25 cellular contexts compared by ENCODE assay signal in genomic region chr10:122173766-122174435, GRCh38.
A peak's percentile ranks its signal among the peaks of the same experiment; 100 is the strongest.
DNase-seq lines count a peak whose midpoint lies in the region; ATAC-seq and TF ChIP-seq lines count a peak whose summit lies in the region.
"Had no signal": no experiment of that assay in that cellular context is flagged by ENCODE, and none has a peak within 500 bp of the region (broad histone marks: within the 10 kb centered on the region; RNA-seq: fewer than 3 reads in every experiment).

No MANE protein-coding gene starts in this region.

- H3K4me1 ChIP-seq in left ventricle myocardium inferior (peaks cover 52% of the 10 kb centered on the region), stomach smooth muscle (ENCODE audit: control insufficient read depth, insufficient read depth, low read length) (peaks cover 42% of the 10 kb centered on the region)

- CTCF ChIA-PET in WTC11 (lab: Charles Lee) = interaction anchor here (1.2 to 2.9 kb wide), 2 partner anchors 9 to 11 kb away, joined by 3 to 11 read pairs; no protein-coding TSS in a partner anchor

- H3K9me3 ChIP-seq in left ventricle myocardium inferior (replicated peaks) (no peaks in the 10 kb centered on the region), stomach smooth muscle (ENCODE audit: control insufficient read depth in 2 of 2, low read length in 2 of 2) (no peaks in the 10 kb centered on the region)

- intact Hi-C loops in left ventricle myocardium inferior (cut with micrococcal nuclease) = no loop called here

- in situ Hi-C loops in brain microvascular endothelial cell (cut with HindIII; ENCODE audit: low pct_ligation_motif_present, low sequenced_read_pairs) = no loop called here

- H3K4me3 Mint-ChIP-seq in WTC11 (no peak overlapping the region), nephron progenitor cell (no peak overlapping the region)
- H3K4me3 Mint-ChIP-seq: HFFc6, type B pancreatic cell had no signal

- no peaks in the 10 kb centered on the region for H3K36me3 ChIP-seq in left ventricle myocardium inferior
- H3K36me3 ChIP-seq in stomach smooth muscle (ENCODE audit: control insufficient read depth in 2 of 2, insufficient read depth in 2 of 2, low read length in 2 of 2) = no peaks in the 10 kb centered on the region
- H3K36me3 ChIP-seq in brain microvascular endothelial cell (replicated peaks) = no peaks in the 10 kb centered on the region

- TF ChIP-seq CTCF in WTC11 (IDR thresholded peaks at IDR 0.05) = no peak
- TF ChIP-seq CTCF in left ventricle myocardium inferior (IDR thresholded peaks at IDR 0.05; ENCODE audit: borderline replicate concordance) = no peak
- TF ChIP-seq CTCF in nephron progenitor cell (IDR thresholded peaks at IDR 0.05) = no peak
- TF ChIP-seq CTCF in omental fat pad (IDR thresholded peaks at IDR 0.05) = no peak
- TF ChIP-seq CTCF in brain microvascular endothelial cell (IDR thresholded peaks at IDR 0.05; ENCODE audit: low read depth, low read length, missing control alignments) = no peak

- H3K9me3 Mint-ChIP-seq in WTC11 = no peaks in the 10 kb centered on the region
- H3K9me3 Mint-ChIP-seq in nephron progenitor cell = no peaks in the 10 kb centered on the region
- H3K9me3 Mint-ChIP-seq: HFFc6, type B pancreatic cell had no signal

- POLR2A ChIA-PET in WTC11 (lab: Charles Lee) = interaction anchor here (1.4 to 3.1 kb wide), 2 partner anchors 9 to 10 kb away, joined by 3 to 25 read pairs; no protein-coding TSS in a partner anchor

- peaks cover 82% of the 10 kb centered on the region for H3K4me1 Mint-ChIP-seq in WTC11
- H3K4me1 Mint-ChIP-seq in nephron progenitor cell = peaks cover 53% of the 10 kb centered on the region

- H3K27me3 ChIP-seq in left ventricle myocardium inferior (ENCODE audit: low read depth) = no peaks in the 10 kb centered on the region
- no peaks in the 10 kb centered on the region for H3K27me3 ChIP-seq in stomach smooth muscle (ENCODE audit: control insufficient read depth in 1 of 2, insufficient read depth in 2 of 2, low read length in 2 of 2)
- no peaks in the 10 kb centered on the region for H3K27me3 ChIP-seq in brain microvascular endothelial cell (replicated peaks)
- H3K27me3 ChIP-seq: dorsolateral prefrontal cortex had no signal

- H3K4me3 ChIP-seq in left ventricle myocardium inferior (no peak overlapping the region), stomach smooth muscle (ENCODE audit: low read length in 2 of 2) (no peak overlapping the region), brain microvascular endothelial cell (ENCODE audit: low read depth, low read length) (no peak overlapping the region)
- H3K4me3 ChIP-seq: dorsolateral prefrontal cortex, lung, smooth muscle cell had no signal

- DNase-seq in WTC11 (ENCODE audit: low spot score) (no peak), left ventricle myocardium inferior (no peak), nephron progenitor cell (no peak), omental fat pad (ENCODE audit: low spot score) (no peak), brain microvascular endothelial cell (no peak)
- DNase-seq: activated gamma-delta T cell; activated T-cell treated with anti-CD3 and anti-CD28 coated beads, Interleukin-2, amount 50 U/mL, for 1 hour; C1 segment of cervical spinal cord; cerebellar nuclear complex; COR-L47; dorsolateral prefrontal cortex; GDM1; HFFc6; Kasumi-1; NCI-H1436 treated with DMSO at 0.1 percent for 48 hours; NCI-H446 treated with DMSO at 0.1 percent for 48 hours; NCI-H82; stimulated activated CD4-positive, alpha-beta T cell treated with anti-CD3 and anti-CD28 coated beads, Interleukin-1b, Interleukin-23, amount 100 ng/mL, for 48 hours; stimulated activated CD8-positive, alpha-beta memory T cell treated with anti-CD3 and anti-CD28 coated beads, Interleukin-4, amount 100 ng/mL, for 48 hours; T-helper 2 cell had no signal

- H3K27me3 Mint-ChIP-seq in WTC11 (ENCODE audit: low read depth) (no peaks in the 10 kb centered on the region), nephron progenitor cell (ENCODE audit: low read depth, poor library complexity) (no peaks in the 10 kb centered on the region)
- H3K27me3 Mint-ChIP-seq: type B pancreatic cell had no signal

- H3K36me3 Mint-ChIP-seq in WTC11 (no peaks in the 10 kb centered on the region), nephron progenitor cell (ENCODE audit: low read depth) (peaks cover under 1% of the 10 kb centered on the region)

- H3K27ac Mint-ChIP-seq in WTC11 = peak overlapping the region; percentile 59; the same call in 1 of the 2 replicates
- H3K27ac Mint-ChIP-seq in nephron progenitor cell = peak overlapping the region; percentile 47
- H3K27ac Mint-ChIP-seq: HFFc6, type B pancreatic cell had no signal

- H3K9ac ChIP-seq in stomach smooth muscle (ENCODE audit: low read length in 2 of 2) = no peak overlapping the region

- H3K27ac ChIP-seq in left ventricle myocardium inferior (replicated peaks) (peak overlapping the region; percentile 78), stomach smooth muscle (ENCODE audit: low read length) (peak overlapping the region; percentile 82), brain microvascular endothelial cell (no peak overlapping the region)
- H3K27ac ChIP-seq: dorsolateral prefrontal cortex had no signal

- ATAC-seq in WTC11 = no peak
- ATAC-seq in omental fat pad (ENCODE audit: low FRiP score) = no peak
- ATAC-seq in GM21825 (IDR thresholded peaks at IDR 0.05; ENCODE audit: unreplicated experiment) = no peak

TF ChIP-seq in WTC11, 78 proteins besides CTCF, POLR2A, EP300 and RAD21:
- TF ChIP-seq CBFB (CRISPR knock-in tag; IDR thresholded peaks at IDR 0.05; ENCODE audit: low read depth) = no peak
- TF ChIP-seq E2F5 (CRISPR knock-in tag; IDR thresholded peaks at IDR 0.05) = no peak
- TF ChIP-seq ATF6 (CRISPR knock-in tag; IDR thresholded peaks at IDR 0.05) = no peak
- TF ChIP-seq ETV6 (CRISPR knock-in tag; IDR thresholded peaks at IDR 0.05) = no peak
- no peak for TF ChIP-seq ZNF281 (CRISPR knock-in tag; IDR thresholded peaks at IDR 0.05)
- no peak for TF ChIP-seq ESRRA (CRISPR knock-in tag; IDR thresholded peaks at IDR 0.05; ENCODE audit: borderline replicate concordance)
- no peak for TF ChIP-seq ATF1 (CRISPR knock-in tag; IDR thresholded peaks at IDR 0.05)
- no peak for TF ChIP-seq JAZF1 (CRISPR knock-in tag; IDR thresholded peaks at IDR 0.05)
- TF ChIP-seq USF1 (CRISPR knock-in tag; IDR thresholded peaks at IDR 0.05) = no peak
- no peak for TF ChIP-seq RORB (CRISPR knock-in tag; IDR thresholded peaks at IDR 0.05)
- TF ChIP-seq ATF3 (CRISPR knock-in tag; conservative IDR thresholded peaks at IDR 0.05) = no peak
